In the genomic region with DNA sequence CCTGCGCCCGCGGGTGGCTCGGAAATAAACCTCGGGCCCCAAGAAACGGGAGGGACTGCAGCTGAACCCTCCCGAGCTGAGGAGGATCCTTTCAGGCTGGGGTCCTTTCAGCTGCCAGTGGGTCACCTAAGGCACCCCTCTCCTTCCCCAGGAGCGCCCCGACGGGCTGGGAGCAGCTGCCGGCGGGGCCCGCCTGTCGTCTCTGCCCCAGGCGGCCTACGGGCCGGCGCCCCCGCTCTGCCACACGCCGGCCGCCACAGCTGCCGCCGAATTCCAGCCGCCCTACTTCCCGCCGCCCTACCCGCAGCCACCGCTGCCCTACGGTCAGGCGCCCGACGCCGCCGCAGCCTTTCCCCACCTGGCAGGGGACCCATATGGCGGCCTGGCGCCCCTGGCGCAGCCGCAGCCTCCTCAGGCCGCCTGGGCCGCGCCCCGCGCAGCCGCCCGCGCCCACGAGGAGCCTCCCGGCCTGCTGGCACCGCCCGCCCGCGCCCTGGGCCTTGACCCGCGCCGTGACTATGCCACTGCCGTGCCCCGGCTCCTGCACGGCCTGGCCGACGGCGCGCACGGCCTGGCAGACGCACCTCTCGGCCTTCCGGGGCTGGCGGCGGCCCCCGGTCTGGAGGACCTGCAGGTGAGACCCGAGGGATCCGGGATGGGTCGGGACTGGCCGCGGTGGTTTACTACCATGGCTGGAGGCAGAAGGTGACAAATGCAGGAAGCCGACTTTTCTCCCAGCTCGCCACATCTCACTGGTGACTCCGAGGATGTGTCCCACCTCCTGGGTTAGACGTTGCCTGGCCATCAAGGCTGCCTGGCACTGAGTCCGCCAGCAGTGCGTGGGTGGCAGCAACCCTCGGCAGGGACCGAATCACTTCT, we compare ENCODE assay signal across 2 cellular contexts.
TF ChIP-seq lines count a peak whose summit lies in the region.

No MANE protein-coding gene starts in this region.

TF ChIP-seq in A549, 52 proteins besides CTCF, POLR2A, EP300 and RAD21:
- no peak for TF ChIP-seq JUNB (IDR thresholded peaks at IDR 0.05)
- TF ChIP-seq CHD4 (IDR thresholded peaks at IDR 0.05; ENCODE audit: borderline replicate concordance): no peak
- TF ChIP-seq ZC3H11A (IDR thresholded peaks at IDR 0.05): no peak
- TF ChIP-seq CBX8 (IDR thresholded peaks at IDR 0.05): no peak
- TF ChIP-seq POLR2AphosphoS2 (conservative IDR thresholded peaks at IDR 0.05; ENCODE audit: low read length): no peak
- TF ChIP-seq EHF (CRISPR knock-in tag; IDR thresholded peaks at IDR 0.05): no peak
- no peak for TF ChIP-seq CHD2 (IDR thresholded peaks at IDR 0.05; ENCODE audit: low read length, partially characterized antibody)
- no peak for TF ChIP-seq NR3C1 (IDR thresholded peaks at IDR 0.05)
- no peak for TF ChIP-seq MAZ (IDR thresholded peaks at IDR 0.05; ENCODE audit: borderline replicate concordance, low read depth, low read length)
- TF ChIP-seq NFE2L2 (conservative IDR thresholded peaks at IDR 0.05; ENCODE audit: low read length): no peak
- TF ChIP-seq, protein P1, sequence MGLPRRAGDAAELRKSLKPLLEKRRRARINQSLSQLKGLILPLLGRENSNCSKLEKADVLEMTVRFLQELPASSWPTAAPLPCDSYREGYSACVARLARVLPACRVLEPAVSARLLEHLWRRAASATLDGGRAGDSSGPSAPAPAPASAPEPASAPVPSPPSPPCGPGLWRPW (IDR thresholded peaks at IDR 0.05): no peak
- TF ChIP-seq BHLHE40 (IDR thresholded peaks at IDR 0.05; ENCODE audit: low read depth, low read length): no peak
- no peak for TF ChIP-seq RNF2 (IDR thresholded peaks at IDR 0.05; ENCODE audit: borderline replicate concordance, low read depth)
- TF ChIP-seq ZNF302 (CRISPR knock-in tag; IDR thresholded peaks at IDR 0.05): no peak
- no peak for TF ChIP-seq FOSL2 (IDR thresholded peaks at IDR 0.05)
- no peak for TF ChIP-seq FOSL2 (CRISPR knock-in tag; IDR thresholded peaks at IDR 0.05)
- no peak for TF ChIP-seq FOXS1 (CRISPR knock-in tag; IDR thresholded peaks at IDR 0.05)
- TF ChIP-seq, protein P2, sequence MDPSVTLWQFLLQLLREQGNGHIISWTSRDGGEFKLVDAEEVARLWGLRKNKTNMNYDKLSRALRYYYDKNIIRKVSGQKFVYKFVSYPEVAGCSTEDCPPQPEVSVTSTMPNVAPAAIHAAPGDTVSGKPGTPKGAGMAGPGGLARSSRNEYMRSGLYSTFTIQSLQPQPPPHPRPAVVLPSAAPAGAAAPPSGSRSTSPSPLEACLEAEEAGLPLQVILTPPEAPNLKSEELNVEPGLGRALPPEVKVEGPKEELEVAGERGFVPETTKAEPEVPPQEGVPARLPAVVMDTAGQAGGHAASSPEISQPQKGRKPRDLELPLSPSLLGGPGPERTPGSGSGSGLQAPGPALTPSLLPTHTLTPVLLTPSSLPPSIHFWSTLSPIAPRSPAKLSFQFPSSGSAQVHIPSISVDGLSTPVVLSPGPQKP (IDR thresholded peaks at IDR 0.05; ENCODE audit: low read depth, low read length): no peak
- TF ChIP-seq FOSB (CRISPR knock-in tag; IDR thresholded peaks at IDR 0.05): no peak

TF ChIP-seq in IMR-90, 13 proteins besides CTCF, POLR2A, EP300 and RAD21:
- no peak for TF ChIP-seq RCOR1 (IDR thresholded peaks at IDR 0.05; ENCODE audit: insufficient replicate concordance, low read length)
- no peak for TF ChIP-seq NFE2L2 (IDR thresholded peaks at IDR 0.05; ENCODE audit: low read depth, low read length)
- no peak for TF ChIP-seq CHD1 (IDR thresholded peaks at IDR 0.05; ENCODE audit: low read depth, low read length)
